ENCODE assay signal across 8 cellular contexts in the genomic region with DNA sequence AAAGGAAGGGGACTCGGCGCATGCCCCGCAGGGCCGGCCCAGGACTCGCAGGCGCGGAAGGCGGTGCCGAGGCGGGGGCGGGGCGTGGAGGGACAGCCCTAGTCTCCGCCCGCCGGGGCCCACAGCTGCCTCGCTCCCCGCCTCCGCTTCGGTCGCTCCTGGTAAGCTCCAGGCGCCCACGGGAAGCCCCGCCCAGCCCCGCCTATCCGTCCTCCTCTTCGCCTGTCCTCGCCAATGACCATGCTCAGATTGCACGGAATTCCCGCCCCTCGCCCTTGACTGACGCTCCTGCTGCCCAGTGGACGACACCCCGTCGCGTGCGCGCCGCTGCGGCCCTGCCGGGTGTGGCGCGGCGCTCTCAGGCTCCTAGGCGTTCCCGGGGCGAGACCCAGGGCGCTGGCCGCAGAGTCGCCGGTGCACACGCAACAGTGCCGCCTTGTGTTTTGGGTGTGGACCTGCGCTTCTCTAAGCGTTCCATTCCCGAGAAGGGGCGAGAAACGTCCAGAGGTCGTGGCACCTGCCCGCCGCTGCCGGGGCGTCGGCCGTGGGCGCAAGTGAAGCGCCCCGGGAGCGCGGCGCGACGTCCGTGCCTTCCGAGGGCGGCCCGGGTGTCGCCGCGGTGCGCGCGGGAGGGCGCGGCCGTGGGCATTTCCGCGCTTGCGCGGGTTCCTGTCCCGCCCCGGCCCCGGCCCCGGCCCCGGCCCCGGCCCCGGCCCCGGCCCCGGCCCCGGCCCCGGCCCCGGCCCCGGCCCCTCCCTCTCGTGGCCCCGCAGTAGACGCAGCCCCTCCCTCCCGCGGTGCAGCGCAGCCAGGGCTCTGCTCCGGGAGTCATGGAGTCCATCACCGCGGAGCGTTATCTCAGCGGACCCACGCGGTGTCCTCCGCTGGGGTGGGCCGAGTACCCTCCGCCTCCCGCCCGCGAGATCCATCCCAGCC. TPM values are rescaled to one million over a fixed set of nuclear protein-coding genes. Genes with fewer than 3 reads are reported as not detected.
DNase-seq lines count a peak whose midpoint lies in the region; ATAC-seq, FAIRE-seq and TF ChIP-seq lines count a peak whose summit lies in the region.
"Not testable (repeated sequence)": the region's sequence is repeated elsewhere in the genome, so short reads cannot be mapped to it uniquely, and the experiment has no call there.

No MANE protein-coding gene starts in this region.

- H3K4me3 ChIP-seq in choroid plexus epithelial cell (ENCODE audit: low read depth, low read length): peak overlapping the region; percentile 44
- H3K4me3 ChIP-seq in lower lobe of right lung, upper lobe of right lung: not testable (repeated sequence)

- H3K36me3 ChIP-seq in lower lobe of right lung, upper lobe of right lung: not testable (repeated sequence)

- not testable (repeated sequence) for H3K9me3 ChIP-seq in lower lobe of right lung, upper lobe of right lung

- DNase-seq in GM18507 (ENCODE audit: extremely low spot score, insufficient read length, low read depth); choroid plexus epithelial cell (ENCODE audit: low read depth); lower lobe of right lung; upper lobe of right lung: not testable (repeated sequence)

- not testable (repeated sequence) for TF ChIP-seq CTCF in choroid plexus epithelial cell (conservative IDR thresholded peaks at IDR 0.05; ENCODE audit: low read depth, low read length); lower lobe of right lung (IDR thresholded peaks at IDR 0.05); upper lobe of right lung (IDR thresholded peaks at IDR 0.05)

- FAIRE-seq in GM18507 (lab: Jason Lieb, UNC) (peak; percentile 100), TTC549 (lab: Jason Lieb, UNC) (peak; percentile 79)

- not testable (repeated sequence) for H3K27ac ChIP-seq in lower lobe of right lung, upper lobe of right lung

- not testable (repeated sequence) for H3K27me3 ChIP-seq in lower lobe of right lung (ENCODE audit: low read depth); upper lobe of right lung

- not testable (repeated sequence) for H3K4me1 ChIP-seq in lower lobe of right lung, upper lobe of right lung

- intact Hi-C loops in lower lobe of right lung (cut with DNase I); upper lobe of right lung (cut with DNase I): not testable (repeated sequence)

- ATAC-seq in GM19467 (IDR thresholded peaks at IDR 0.05; ENCODE audit: unreplicated experiment) (peak; percentile 69), HG02759 (IDR thresholded peaks at IDR 0.05; ENCODE audit: unreplicated experiment) (peak; percentile 73), HG03342 (IDR thresholded peaks at IDR 0.05; ENCODE audit: unreplicated experiment) (peak; percentile 63), lower lobe of right lung (peak; percentile 88 to 93), upper lobe of right lung (peak; percentile 90)

RNA-seq across cellular contexts. Expression of a gene that starts 8.1 kb away (rescaled TPM):
- total RNA-seq in lower lobe of right lung: 2,678 TPM
- total RNA-seq in upper lobe of right lung: 2,677 TPM

RNA-seq across cellular contexts. Expression of a gene that starts 11.0 kb away (rescaled TPM):
- total RNA-seq in lower lobe of right lung: 50.9 TPM
- 58.4 TPM for total RNA-seq in upper lobe of right lung

RNA-seq across cellular contexts. Expression of a gene that starts 15.6 kb away (rescaled TPM):
- total RNA-seq in lower lobe of right lung: 1,080 TPM
- 1,252 TPM for total RNA-seq in upper lobe of right lung

RNA-seq across cellular contexts. Expression of a gene that starts 19.0 kb away (rescaled TPM):
- total RNA-seq in lower lobe of right lung (36.1 TPM), upper lobe of right lung (37.1 TPM)

RNA-seq across cellular contexts. Expression of a gene that starts 21.3 kb away (rescaled TPM):
- total RNA-seq in lower lobe of right lung: 47.8 TPM
- 43.9 TPM for total RNA-seq in upper lobe of right lung
